1 cellular context compared by ENCODE assay signal in the genomic region with DNA sequence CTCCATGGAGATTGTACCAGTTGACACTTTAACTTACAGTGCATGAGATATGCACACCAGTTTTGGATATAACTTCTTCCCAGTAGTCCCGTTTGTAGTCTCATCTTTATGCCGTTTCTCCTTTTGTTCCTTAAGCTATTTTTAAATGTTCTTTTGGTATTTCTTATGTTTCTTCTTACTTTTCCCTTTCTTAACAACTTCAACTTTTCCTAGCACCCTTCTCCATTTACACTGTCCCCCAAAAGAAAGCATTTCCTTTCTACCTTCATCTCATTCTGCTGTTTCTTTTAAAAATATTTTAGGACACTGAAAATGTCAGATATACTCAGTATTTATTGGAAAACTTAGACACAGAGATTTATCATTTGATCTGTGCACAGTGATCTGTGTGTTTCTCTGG.
TF ChIP-seq lines count a peak whose summit lies in the region.

No MANE protein-coding gene starts in this region.

TF ChIP-seq in HCT116, 20 proteins besides CTCF, POLR2A, EP300 and RAD21 (continued from another document):
- TF ChIP-seq, protein P1, sequence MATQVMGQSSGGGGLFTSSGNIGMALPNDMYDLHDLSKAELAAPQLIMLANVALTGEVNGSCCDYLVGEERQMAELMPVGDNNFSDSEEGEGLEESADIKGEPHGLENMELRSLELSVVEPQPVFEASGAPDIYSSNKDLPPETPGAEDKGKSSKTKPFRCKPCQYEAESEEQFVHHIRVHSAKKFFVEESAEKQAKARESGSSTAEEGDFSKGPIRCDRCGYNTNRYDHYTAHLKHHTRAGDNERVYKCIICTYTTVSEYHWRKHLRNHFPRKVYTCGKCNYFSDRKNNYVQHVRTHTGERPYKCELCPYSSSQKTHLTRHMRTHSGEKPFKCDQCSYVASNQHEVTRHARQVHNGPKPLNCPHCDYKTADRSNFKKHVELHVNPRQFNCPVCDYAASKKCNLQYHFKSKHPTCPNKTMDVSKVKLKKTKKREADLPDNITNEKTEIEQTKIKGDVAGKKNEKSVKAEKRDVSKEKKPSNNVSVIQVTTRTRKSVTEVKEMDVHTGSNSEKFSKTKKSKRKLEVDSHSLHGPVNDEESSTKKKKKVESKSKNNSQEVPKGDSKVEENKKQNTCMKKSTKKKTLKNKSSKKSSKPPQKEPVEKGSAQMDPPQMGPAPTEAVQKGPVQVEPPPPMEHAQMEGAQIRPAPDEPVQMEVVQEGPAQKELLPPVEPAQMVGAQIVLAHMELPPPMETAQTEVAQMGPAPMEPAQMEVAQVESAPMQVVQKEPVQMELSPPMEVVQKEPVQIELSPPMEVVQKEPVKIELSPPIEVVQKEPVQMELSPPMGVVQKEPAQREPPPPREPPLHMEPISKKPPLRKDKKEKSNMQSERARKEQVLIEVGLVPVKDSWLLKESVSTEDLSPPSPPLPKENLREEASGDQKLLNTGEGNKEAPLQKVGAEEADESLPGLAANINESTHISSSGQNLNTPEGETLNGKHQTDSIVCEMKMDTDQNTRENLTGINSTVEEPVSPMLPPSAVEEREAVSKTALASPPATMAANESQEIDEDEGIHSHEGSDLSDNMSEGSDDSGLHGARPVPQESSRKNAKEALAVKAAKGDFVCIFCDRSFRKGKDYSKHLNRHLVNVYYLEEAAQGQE (IDR thresholded peaks at IDR 0.05; ENCODE audit: low read depth), result no peak
TF ChIP-seq in HCT116: peak in this region for 0.
